In genomic region chr1:209805875-209806760, GRCh38 we compare ENCODE assay signal across 9 cellular contexts. TPM values are rescaled to one million over a fixed set of nuclear protein-coding genes. Genes with fewer than 3 reads are reported as not detected.
DNase-seq lines count a peak whose midpoint lies in the region; ATAC-seq and TF ChIP-seq lines count a peak whose summit lies in the region.
"Had no signal": no experiment of that assay in that cellular context is flagged by ENCODE, and none has a peak within 500 bp of the region (broad histone marks: within the 10 kb centered on the region; RNA-seq: fewer than 3 reads in every experiment).

Gene IRF6 (minus strand): TSS chr1:209806142. CDS start chr1:209801413, 4,729 bp downstream.

- H3K4me1 Mint-ChIP-seq in activated CD4-positive, alpha-beta memory T cell treated with anti-CD3 and anti-CD28 coated beads for 36 hours (ENCODE audit: low read depth): peaks cover 9% of the 10 kb centered on the region

- peak within 1 kb of the TSS; percentile 75 for H3K4me3 Mint-ChIP-seq in activated CD4-positive, alpha-beta memory T cell treated with anti-CD3 and anti-CD28 coated beads for 36 hours

- H3K36me3 Mint-ChIP-seq in activated CD4-positive, alpha-beta memory T cell treated with anti-CD3 and anti-CD28 coated beads for 36 hours: no peaks in the 10 kb centered on the region

- H3K4me1 ChIP-seq in ectodermal cell (ENCODE audit: control insufficient read depth, insufficient read depth, low read length) (no peaks in the 10 kb centered on the region), lower lobe of right lung (peaks cover 11% of the 10 kb centered on the region)

- H3K36me3 ChIP-seq in ectodermal cell (ENCODE audit: control insufficient read depth, insufficient read depth, low read length) (no peaks in the 10 kb centered on the region), lower lobe of right lung (no peaks in the 10 kb centered on the region)
- H3K36me3 ChIP-seq: SJSA1 had no signal

- TF ChIP-seq CTCF in HFF-Myc (IDR thresholded peaks at IDR 0.05; ENCODE audit: low read depth, low read length, missing control alignments): no peak
- TF ChIP-seq CTCF in lower lobe of right lung (IDR thresholded peaks at IDR 0.05): no peak

- H3K4me3 ChIP-seq in HFF-Myc (replicated peaks; ENCODE audit: low read depth, low read length): peak within 1 kb of the TSS; percentile 34
- H3K4me3 ChIP-seq in ectodermal cell (ENCODE audit: insufficient read depth, low read depth, low read length): peak within 1 kb of the TSS; percentile 39
- peak within 1 kb of the TSS; percentile 61 for H3K4me3 ChIP-seq in lower lobe of right lung
- H3K4me3 ChIP-seq: SJSA1 had no signal

- POLR2A ChIA-PET in activated CD4-positive, alpha-beta memory T cell treated with anti-CD3 and anti-CD28 coated beads for 36 hours (lab: Charles Lee): no interaction called here

- intact Hi-C loops in activated CD4-positive, alpha-beta memory T cell treated with anti-CD3 and anti-CD28 coated beads for 36 hours (cut with micrococcal nuclease): loop anchor here (1.0 kb wide), 1 partner anchor 22 kb away; the partner anchor contains the start of gene C1orf74
- intact Hi-C loops in lower lobe of right lung (cut with DNase I): no loop called here

- DNase-seq in ELF-1 (ENCODE audit: low read depth, low spot score) (peak; percentile 96), HFF-Myc (ENCODE audit: extremely low read depth, low read depth) (no peak), NCI-H187 (lab: John Stamatoyannopoulos, UW) (peak; percentile 41 to 71), lower lobe of right lung (peak; percentile 95), T1000 (lab: John Stamatoyannopoulos, UW) (no peak)
- DNase-seq in activated CD4-positive, alpha-beta memory T cell treated with anti-CD3 and anti-CD28 coated beads for 36 hours: peak; percentile 73
- DNase-seq in stimulated activated CD8-positive, alpha-beta memory T cell treated with anti-CD3 and anti-CD28 coated beads, Interleukin-12 subunit alpha, Interleukin-12 subunit beta, amount 100 ng/mL, for 4 hours (ENCODE audit: low read depth): peak; percentile 60

- CTCF ChIA-PET in activated CD4-positive, alpha-beta memory T cell treated with anti-CD3 and anti-CD28 coated beads for 36 hours (lab: Charles Lee): interaction anchor here (1.1 to 5.4 kb wide), 3 partner anchors 17 to 54 kb away, joined by 3 to 52 read pairs (median 8); no protein-coding TSS in a partner anchor

- H3K27ac ChIP-seq in ectodermal cell (ENCODE audit: insufficient read depth, low read depth, low read length, poor library complexity, severe bottlenecking): no peak within 1 kb of the TSS
- peak within 1 kb of the TSS; percentile 82 for H3K27ac ChIP-seq in lower lobe of right lung
- H3K27ac ChIP-seq: SJSA1 had no signal

- H3K27me3 Mint-ChIP-seq in activated CD4-positive, alpha-beta memory T cell treated with anti-CD3 and anti-CD28 coated beads for 36 hours: peaks cover 5% of the 10 kb centered on the region

- H3K9me3 Mint-ChIP-seq in activated CD4-positive, alpha-beta memory T cell treated with anti-CD3 and anti-CD28 coated beads for 36 hours: no peaks in the 10 kb centered on the region

- WGBS in ectodermal cell, 2 experiments: 16 to 19% methylated on average over 46 of the region's 46 CpGs

- ATAC-seq in lower lobe of right lung: peak; percentile 97 to 98

- H3K9me3 ChIP-seq in ectodermal cell (ENCODE audit: control insufficient read depth, low read length) (no peaks in the 10 kb centered on the region), lower lobe of right lung (no peaks in the 10 kb centered on the region)
- H3K9me3 ChIP-seq: SJSA1 had no signal

- peak within 1 kb of the TSS; percentile 55 for H3K27ac Mint-ChIP-seq in activated CD4-positive, alpha-beta memory T cell treated with anti-CD3 and anti-CD28 coated beads for 36 hours

- H3K27me3 ChIP-seq in ectodermal cell (ENCODE audit: control insufficient read depth, insufficient read depth, low read length, poor library complexity, severe bottlenecking) (peaks cover 42% of the 10 kb centered on the region), lower lobe of right lung (ENCODE audit: low read depth) (no peaks in the 10 kb centered on the region)
- H3K27me3 ChIP-seq: SJSA1 had no signal

RNA-seq across cellular contexts. Expression of gene IRF6, which starts in this region (rescaled TPM):
- total RNA-seq in activated CD4-positive, alpha-beta memory T cell treated with anti-CD3 and anti-CD28 coated beads for 36 hours: under 1 TPM; 0.07 to 0.31 TPM
- 0.09 TPM for polyA plus RNA-seq in ectodermal cell (2013, experiment 1 of 4)
- 0.09 TPM for polyA plus RNA-seq in ectodermal cell (2013, experiment 2 of 4)
- polyA plus RNA-seq in ectodermal cell (2013, experiment 3 of 4): not detected
- polyA plus RNA-seq in ectodermal cell (2013, experiment 4 of 4): 0.08 TPM
- 18.2 TPM for total RNA-seq in lower lobe of right lung
- total RNA-seq: SJSA1 had no signal

Comparison
In these comparisons a context has a peak if more than half of its experiments do, and no peak if none do; other contexts are left out.
1. RNA of gene IRF6 (total RNA-seq): 18.2 TPM in lower lobe of right lung (single experiment); 0.07 to 0.31 TPM in activated CD4-positive, alpha-beta memory T cell treated with anti-CD3 and anti-CD28 coated beads for 36 hours; every median in the first group is over 10 times any median in the second.
2. Peak in DNase-seq in activated CD4-positive, alpha-beta memory T cell treated with anti-CD3 and anti-CD28 coated beads for 36 hours; RNA of the gene not detected or under 1 TPM.
3. DNase-seq: peak in ELF-1 (single experiment), NCI-H187 (2 of 2), lower lobe of right lung (single experiment) and stimulated activated CD8-positive, alpha-beta memory T cell treated with anti-CD3 and anti-CD28 coated beads, Interleukin-12 subunit alpha, Interleukin-12 subunit beta, amount 100 ng/mL, for 4 hours (single experiment); none in HFF-Myc (single experiment) and T1000 (single experiment).
4. Peak in every context shown above with its lines, with median percentiles within 50 percentile points of each other: H3K4me3 ChIP-seq.